In genomic region chr20:50931306-50932015, GRCh38 we compare ENCODE assay signal across 8 cellular contexts. TPM values are rescaled to one million over a fixed set of nuclear protein-coding genes. Genes with fewer than 3 reads are reported as not detected.
A peak's percentile ranks its signal among the peaks of the same experiment; 100 is the strongest.
DNase-seq lines count a peak whose midpoint lies in the region; ATAC-seq and TF ChIP-seq lines count a peak whose summit lies in the region.

Gene ADNP, minus strand, starts transcription at chr20:50931437. Its CDS starts 27,441 bp downstream, at chr20:50903996.

- H3K4me1 Mint-ChIP-seq in activated B cell treated with CpG ODN at 0.5 μM for 24 hours (peaks cover 37% of the 10 kb centered on the region), immature natural killer cell (peaks cover 37 to 39% of the 10 kb centered on the region in 2 donors)

- H3K36me3 Mint-ChIP-seq in activated B cell treated with CpG ODN at 0.5 μM for 24 hours (ENCODE audit: low read depth) (peaks cover 60% of the 10 kb centered on the region), immature natural killer cell (peaks cover 0 to 11% (median 10%) of the 10 kb centered on the region in 3 donors)

- intact Hi-C loops in activated B cell treated with CpG ODN at 0.5 μM for 24 hours (cut with micrococcal nuclease), result loop anchor here (1.0 kb wide), 4 partner anchors 27 to 421 kb away; partner anchors contain the start of genes DPM1, MOCS3, PARD6B and PTPN1

- DNase-seq in AG09319 (ENCODE audit: extremely low read depth, low read depth) (peak; percentile 69), NCI-H345 (lab: John Stamatoyannopoulos, UW) (peak; percentile 96), activated B cell treated with CpG ODN at 0.5 μM for 24 hours (peak; percentile 85), cardiac fibroblast (ENCODE audit: low read depth in 2 of 2) (peak; percentile 94 to 96), immature natural killer cell (peak; percentile 94 to 95 (median 95)), smooth muscle cell of the brain vasculature (ENCODE audit: low read depth, low spot score) (peak; percentile 79)

- peak within 1 kb of the TSS; percentile 87 for H3K4me3 ChIP-seq in cardiac fibroblast (replicated peaks in 1 of 2; ENCODE audit: low read depth in 2 of 2, low read length in 2 of 2)

- ATAC-seq in GM19023 (IDR thresholded peaks at IDR 0.05; ENCODE audit: unreplicated experiment) (peak; percentile 60), HG03280 (IDR thresholded peaks at IDR 0.05; ENCODE audit: unreplicated experiment) (peak; percentile 58), activated B cell treated with CpG ODN at 0.5 μM for 24 hours (ENCODE audit: low read depth) (peak; percentile 68)

- peak within 1 kb of the TSS; percentile 97 for H3K27ac Mint-ChIP-seq in activated B cell treated with CpG ODN at 0.5 μM for 24 hours
- H3K27ac Mint-ChIP-seq in immature natural killer cell, result peak within 1 kb of the TSS; percentile 95 to 99 (median 98)

- H3K27me3 Mint-ChIP-seq in activated B cell treated with CpG ODN at 0.5 μM for 24 hours (no peaks in the 10 kb centered on the region), immature natural killer cell (ENCODE audit: low read depth in 3 of 3) (peaks cover 12 to 20% (median 16%) of the 10 kb centered on the region in 3 donors)

- POLR2A ChIA-PET in activated B cell treated with CpG ODN at 0.5 μM for 24 hours (lab: Charles Lee), result interaction anchor here (0.5 to 6.8 kb wide), 36 partner anchors 9 to 810 kb away, joined by 3 to 364 read pairs (median 5); partner anchors contain the start of genes BCAS4, DPM1, MOCS3 and NFATC2

- CTCF ChIA-PET in activated B cell treated with CpG ODN at 0.5 μM for 24 hours (lab: Charles Lee), result interaction anchor here (0.6 to 9.0 kb wide), 13 partner anchors 11 to 143 kb away, joined by 3 to 231 read pairs (median 4); partner anchors contain the start of genes BCAS4, DPM1 and MOCS3

- H3K4me3 Mint-ChIP-seq in activated B cell treated with CpG ODN at 0.5 μM for 24 hours (peak within 1 kb of the TSS; percentile 91), immature natural killer cell (peak within 1 kb of the TSS; percentile 90 to 92 (median 92))

- no peaks in the 10 kb centered on the region for H3K9me3 Mint-ChIP-seq in activated B cell treated with CpG ODN at 0.5 μM for 24 hours
- no peaks in the 10 kb centered on the region for H3K9me3 Mint-ChIP-seq in immature natural killer cell

- peak; percentile 48 for TF ChIP-seq CTCF in AG09319 (IDR thresholded peaks at IDR 0.05; ENCODE audit: low read depth, low read length)
- no peak for TF ChIP-seq CTCF in activated B cell treated with CpG ODN at 0.5 μM for 24 hours (IDR thresholded peaks at IDR 0.05)
- TF ChIP-seq CTCF in cardiac fibroblast (IDR thresholded peaks at IDR 0.05; ENCODE audit: low read depth, low read length), result peak; percentile 56

RNA-seq across cellular contexts. Expression of gene ADNP, which starts in this region (rescaled TPM):
- 89.4 and 99.3 TPM in 2 replicates for total RNA-seq in activated B cell treated with CpG ODN at 0.5 μM for 24 hours
- polyA plus RNA-seq in immature natural killer cell, result 1 to 10 TPM; 3.0 to 8.4 (median 3.8) TPM

Comparison
In these comparisons a context has a peak if more than half of its experiments do, and no peak if none do; other contexts are left out.
1. Peak in every context shown above with its lines: DNase-seq, ATAC-seq and H3K4me3 ChIP-seq.